Comparison of ENCODE assay signal across 8 cellular contexts in the genomic region with DNA sequence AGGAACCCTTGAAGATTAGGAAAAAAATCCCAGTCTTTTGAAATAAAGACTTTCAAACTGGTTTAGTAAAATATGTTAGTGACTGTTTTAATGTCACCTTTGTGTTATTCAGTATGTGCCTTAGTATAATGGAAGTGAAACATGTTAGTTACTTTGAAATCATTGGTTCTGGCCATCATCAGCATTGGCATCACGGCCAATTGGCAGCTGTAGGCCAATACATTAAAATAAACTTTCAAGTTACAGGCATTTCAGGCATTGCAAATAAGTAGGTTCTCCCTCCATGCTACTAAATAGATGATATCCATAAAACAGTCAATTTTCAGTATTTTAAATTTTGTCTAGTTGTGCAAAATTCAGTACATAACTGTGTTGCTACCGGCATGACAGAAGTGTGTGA. TPM values are rescaled to one million over a fixed set of nuclear protein-coding genes. Genes with fewer than 3 reads are reported as not detected.
DNase-seq lines count a peak whose midpoint lies in the region; ATAC-seq and TF ChIP-seq lines count a peak whose summit lies in the region.

No MANE protein-coding gene starts in this region.

- H3K4me3 ChIP-seq in GM23338 (peak overlapping the region; percentile 67), SU-DHL-6 (ENCODE audit: insufficient read depth, low read length, poor library complexity, severe bottlenecking) (peak overlapping the region; percentile 39), esophagus squamous epithelium (peak overlapping the region; percentile 81 to 97 (median 92)), skeletal muscle cell (ENCODE audit: low read depth, low read length) (peak overlapping the region; percentile 86)

- H3K4me2 ChIP-seq in GM23338 (peak overlapping the region; percentile 79), SU-DHL-6 (ENCODE audit: low read depth, low read length, poor library complexity, severe bottlenecking) (peak overlapping the region; percentile 88)

- ATAC-seq in GM23338 (no peak), HG03442 (IDR thresholded peaks at IDR 0.05; ENCODE audit: unreplicated experiment) (no peak), HG03565 (IDR thresholded peaks at IDR 0.05; ENCODE audit: unreplicated experiment) (no peak), HG03196 (IDR thresholded peaks at IDR 0.05; ENCODE audit: unreplicated experiment) (no peak), GM18517 (IDR thresholded peaks at IDR 0.05; ENCODE audit: unreplicated experiment) (no peak)

- H3F3A ChIP-seq in GM23338 (replicated peaks; ENCODE audit: low read depth) (peaks cover 7% of the 10 kb centered on the region; the same call in 1 of the 2 replicates), SU-DHL-6 (ENCODE audit: insufficient read depth) (peaks cover 33% of the 10 kb centered on the region)

- H3K36me3 Mint-ChIP-seq in GM23338 (ENCODE audit: low read depth): no peaks in the 10 kb centered on the region; the same call in 2 of the 3 replicates

- H3K4me1 Mint-ChIP-seq in GM23338: peaks cover 39% of the 10 kb centered on the region

- no peaks in the 10 kb centered on the region for H3K36me3 ChIP-seq in GM23338 (ENCODE audit: insufficient read depth)
- no peaks in the 10 kb centered on the region for H3K36me3 ChIP-seq in SU-DHL-6 (ENCODE audit: low read length)
- H3K36me3 ChIP-seq in esophagus squamous epithelium: no peaks in the 10 kb centered on the region

- H3K9me2 ChIP-seq in GM23338 (ENCODE audit: insufficient read depth): no peaks in the 10 kb centered on the region
- H3K9me2 ChIP-seq in SU-DHL-6 (replicated peaks; ENCODE audit: insufficient read depth, low read length): no peaks in the 10 kb centered on the region

- no peaks in the 10 kb centered on the region for H3K9me3 Mint-ChIP-seq in GM23338

- H3K27me3 ChIP-seq in GM23338 (ENCODE audit: insufficient read depth) (no peaks in the 10 kb centered on the region), SU-DHL-6 (ENCODE audit: low read length) (no peaks in the 10 kb centered on the region), esophagus squamous epithelium (no peaks in the 10 kb centered on the region)

- no peak for DNase-seq in GM23338 (ENCODE audit: low spot score)
- no peak for DNase-seq in esophagus squamous epithelium (lab: John Stamatoyannopoulos, UW)
- DNase-seq in skeletal muscle cell (ENCODE audit: low read depth): no peak

- H4K20me1 ChIP-seq in GM23338 (replicated peaks; ENCODE audit: insufficient read depth): no peaks in the 10 kb centered on the region
- peaks cover 24% of the 10 kb centered on the region for H4K20me1 ChIP-seq in SU-DHL-6 (ENCODE audit: low read depth, low read length)

- 19 to 30% methylated on average over 2 of the region's 2 CpGs for WGBS in esophagus squamous epithelium, 2 donors

- peaks cover 5% of the 10 kb centered on the region for H3K27me3 Mint-ChIP-seq in GM23338 (ENCODE audit: insufficient read depth, low read depth, poor library complexity)

- peak overlapping the region; percentile 78 for H3K4me3 Mint-ChIP-seq in GM23338

- H2AFZ ChIP-seq in GM23338 (no peak overlapping the region), SU-DHL-6 (ENCODE audit: low read depth, low read length, severe bottlenecking) (no peak overlapping the region)

- H3K9ac ChIP-seq in SU-DHL-6 (ENCODE audit: low read length): peak overlapping the region; percentile 91

- H3K4me1 ChIP-seq in GM23338 (ENCODE audit: insufficient read depth): peaks cover 39% of the 10 kb centered on the region
- peaks cover 13 to 73% (median 26%) of the 10 kb centered on the region in 3 donors for H3K4me1 ChIP-seq in esophagus squamous epithelium

- intact Hi-C loops in esophagus squamous epithelium (cut with DNase I): no loop called here

- H3K27ac Mint-ChIP-seq in GM23338: no peak overlapping the region; the same call in 1 of the 2 replicates

- peaks cover 62% of the 10 kb centered on the region for H3K79me2 ChIP-seq in GM23338 (replicated peaks; ENCODE audit: insufficient read depth)
- H3K79me2 ChIP-seq in SU-DHL-6 (ENCODE audit: insufficient read depth, low read length): peaks cover 78% of the 10 kb centered on the region

- H3K9me3 ChIP-seq in SU-DHL-6 (ENCODE audit: insufficient read depth, low read length): no peaks in the 10 kb centered on the region
- no peaks in the 10 kb centered on the region for H3K9me3 ChIP-seq in esophagus squamous epithelium

- no peak for TF ChIP-seq POLR2A in esophagus squamous epithelium (IDR thresholded peaks at IDR 0.05)

- no peak overlapping the region for H3K27ac ChIP-seq in GM23338 (ENCODE audit: low read depth)
- H3K27ac ChIP-seq in SU-DHL-6 (ENCODE audit: low read depth, low read length): no peak overlapping the region
- H3K27ac ChIP-seq in esophagus squamous epithelium: peak overlapping the region; percentile 97 to 99 (median 98)

- TF ChIP-seq CTCF in GM23338 (conservative IDR thresholded peaks at IDR 0.05; ENCODE audit: low read depth in 2 of 2) (no peak), SU-DHL-6 (IDR thresholded peaks at IDR 0.05; ENCODE audit: insufficient read depth, low read length, poor library complexity, severe bottlenecking) (no peak), esophagus squamous epithelium (IDR thresholded peaks at IDR 0.05) (no peak)

TF ChIP-seq in GM23338, 12 proteins besides CTCF, POLR2A, EP300 and RAD21:
- TF ChIP-seq ZNF114 (CRISPR knock-in tag; IDR thresholded peaks at IDR 0.05): no peak
- TF ChIP-seq CREB1 (CRISPR knock-in tag; IDR thresholded peaks at IDR 0.05; ENCODE audit: low read depth): no peak
- TF ChIP-seq EZH2phosphoT487 (IDR thresholded peaks at IDR 0.05; ENCODE audit: unreplicated experiment): no peak
- TF ChIP-seq POLR2AphosphoS5 (IDR thresholded peaks at IDR 0.05; ENCODE audit: low read depth): no peak
- TF ChIP-seq, protein P1, sequence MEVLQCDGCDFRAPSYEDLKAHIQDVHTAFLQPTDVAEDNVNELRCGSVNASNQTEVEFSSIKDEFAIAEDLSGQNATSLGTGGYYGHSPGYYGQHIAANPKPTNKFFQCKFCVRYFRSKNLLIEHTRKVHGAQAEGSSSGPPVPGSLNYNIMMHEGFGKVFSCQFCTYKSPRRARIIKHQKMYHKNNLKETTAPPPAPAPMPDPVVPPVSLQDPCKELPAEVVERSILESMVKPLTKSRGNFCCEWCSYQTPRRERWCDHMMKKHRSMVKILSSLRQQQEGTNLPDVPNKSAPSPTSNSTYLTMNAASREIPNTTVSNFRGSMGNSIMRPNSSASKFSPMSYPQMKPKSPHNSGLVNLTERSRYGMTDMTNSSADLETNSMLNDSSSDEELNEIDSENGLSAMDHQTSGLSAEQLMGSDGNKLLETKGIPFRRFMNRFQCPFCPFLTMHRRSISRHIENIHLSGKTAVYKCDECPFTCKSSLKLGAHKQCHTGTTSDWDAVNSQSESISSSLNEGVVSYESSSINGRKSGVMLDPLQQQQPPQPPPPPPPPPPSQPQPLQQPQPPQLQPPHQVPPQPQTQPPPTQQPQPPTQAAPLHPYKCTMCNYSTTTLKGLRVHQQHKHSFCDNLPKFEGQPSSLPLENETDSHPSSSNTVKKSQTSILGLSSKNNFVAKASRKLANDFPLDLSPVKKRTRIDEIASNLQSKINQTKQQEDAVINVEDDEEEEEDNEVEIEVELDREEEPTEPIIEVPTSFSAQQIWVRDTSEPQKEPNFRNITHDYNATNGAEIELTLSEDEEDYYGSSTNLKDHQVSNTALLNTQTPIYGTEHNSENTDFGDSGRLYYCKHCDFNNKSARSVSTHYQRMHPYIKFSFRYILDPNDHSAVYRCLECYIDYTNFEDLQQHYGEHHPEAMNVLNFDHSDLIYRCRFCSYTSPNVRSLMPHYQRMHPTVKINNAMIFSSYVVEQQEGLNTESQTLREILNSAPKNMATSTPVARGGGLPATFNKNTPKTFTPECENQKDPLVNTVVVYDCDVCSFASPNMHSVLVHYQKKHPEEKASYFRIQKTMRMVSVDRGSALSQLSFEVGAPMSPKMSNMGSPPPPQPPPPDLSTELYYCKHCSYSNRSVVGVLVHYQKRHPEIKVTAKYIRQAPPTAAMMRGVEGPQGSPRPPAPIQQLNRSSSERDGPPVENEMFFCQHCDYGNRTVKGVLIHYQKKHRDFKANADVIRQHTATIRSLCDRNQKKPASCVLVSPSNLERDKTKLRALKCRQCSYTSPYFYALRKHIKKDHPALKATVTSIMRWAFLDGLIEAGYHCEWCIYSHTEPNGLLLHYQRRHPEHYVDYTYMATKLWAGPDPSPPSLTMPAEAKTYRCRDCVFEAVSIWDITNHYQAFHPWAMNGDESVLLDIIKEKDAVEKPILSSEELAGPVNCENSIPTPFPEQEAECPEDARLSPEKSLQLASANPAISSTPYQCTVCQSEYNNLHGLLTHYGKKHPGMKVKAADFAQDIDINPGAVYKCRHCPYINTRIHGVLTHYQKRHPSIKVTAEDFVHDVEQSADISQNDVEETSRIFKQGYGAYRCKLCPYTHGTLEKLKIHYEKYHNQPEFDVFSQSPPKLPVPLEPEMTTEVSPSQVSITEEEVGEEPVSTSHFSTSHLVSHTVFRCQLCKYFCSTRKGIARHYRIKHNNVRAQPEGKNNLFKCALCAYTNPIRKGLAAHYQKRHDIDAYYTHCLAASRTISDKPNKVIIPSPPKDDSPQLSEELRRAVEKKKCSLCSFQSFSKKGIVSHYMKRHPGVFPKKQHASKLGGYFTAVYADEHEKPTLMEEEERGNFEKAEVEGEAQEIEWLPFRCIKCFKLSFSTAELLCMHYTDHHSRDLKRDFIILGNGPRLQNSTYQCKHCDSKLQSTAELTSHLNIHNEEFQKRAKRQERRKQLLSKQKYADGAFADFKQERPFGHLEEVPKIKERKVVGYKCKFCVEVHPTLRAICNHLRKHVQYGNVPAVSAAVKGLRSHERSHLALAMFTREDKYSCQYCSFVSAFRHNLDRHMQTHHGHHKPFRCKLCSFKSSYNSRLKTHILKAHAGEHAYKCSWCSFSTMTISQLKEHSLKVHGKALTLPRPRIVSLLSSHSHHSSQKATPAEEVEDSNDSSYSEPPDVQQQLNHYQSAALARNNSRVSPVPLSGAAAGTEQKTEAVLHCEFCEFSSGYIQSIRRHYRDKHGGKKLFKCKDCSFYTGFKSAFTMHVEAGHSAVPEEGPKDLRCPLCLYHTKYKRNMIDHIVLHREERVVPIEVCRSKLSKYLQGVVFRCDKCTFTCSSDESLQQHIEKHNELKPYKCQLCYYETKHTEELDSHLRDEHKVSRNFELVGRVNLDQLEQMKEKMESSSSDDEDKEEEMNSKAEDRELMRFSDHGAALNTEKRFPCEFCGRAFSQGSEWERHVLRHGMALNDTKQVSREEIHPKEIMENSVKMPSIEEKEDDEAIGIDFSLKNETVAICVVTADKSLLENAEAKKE (CRISPR knock-in tag; IDR thresholded peaks at IDR 0.05): no peak
- no peak for TF ChIP-seq ZNF331 (CRISPR knock-in tag; IDR thresholded peaks at IDR 0.05; ENCODE audit: low read depth)

RNA-seq across cellular contexts. Expression of gene MIER1, which starts 4.5 kb away (rescaled TPM):
- 34.1 and 38.2 TPM in 2 replicates for total RNA-seq in GM23338 (2014; rRNA removed; shearing (Covaris generic))
- polyA plus RNA-seq in GM23338 (2016; fragmentation: Nextera tagmentation; extraction: Ambion mirVana): 64.8 and 72.8 TPM in 2 replicates
- total RNA-seq in esophagus squamous epithelium: 10 to 100 TPM; 17.6 to 34.0 (median 24.4) TPM

RNA-seq across cellular contexts. Expression of gene DNAI4, which starts 4.6 kb away (rescaled TPM):
- total RNA-seq in GM23338 (2014; rRNA removed; shearing (Covaris generic)): 0.90 and 5.3 TPM in 2 replicates
- polyA plus RNA-seq in GM23338 (2016; fragmentation: Nextera tagmentation; extraction: Ambion mirVana): 1.3 and 3.8 TPM in 2 replicates
- total RNA-seq in esophagus squamous epithelium: 1 to 10 TPM in 1 of 4 donors, under 1 TPM in 2, not detected in 1; 0.29 to 4.8 (median 0.35) TPM

Comparison
In these comparisons a context has a peak if more than half of its experiments do, and no peak if none do; other contexts are left out.
1. H3K27ac ChIP-seq: peak in esophagus squamous epithelium (4 of 4); none in GM23338 (single experiment) and SU-DHL-6 (single experiment).
2. H3K4me3 ChIP-seq: peak in every context shown above with its lines; median percentile 92 in esophagus squamous epithelium; 86 in skeletal muscle cell; 67 in GM23338; 39 in SU-DHL-6.